14 cellular contexts compared by ENCODE assay signal in the genomic region with DNA sequence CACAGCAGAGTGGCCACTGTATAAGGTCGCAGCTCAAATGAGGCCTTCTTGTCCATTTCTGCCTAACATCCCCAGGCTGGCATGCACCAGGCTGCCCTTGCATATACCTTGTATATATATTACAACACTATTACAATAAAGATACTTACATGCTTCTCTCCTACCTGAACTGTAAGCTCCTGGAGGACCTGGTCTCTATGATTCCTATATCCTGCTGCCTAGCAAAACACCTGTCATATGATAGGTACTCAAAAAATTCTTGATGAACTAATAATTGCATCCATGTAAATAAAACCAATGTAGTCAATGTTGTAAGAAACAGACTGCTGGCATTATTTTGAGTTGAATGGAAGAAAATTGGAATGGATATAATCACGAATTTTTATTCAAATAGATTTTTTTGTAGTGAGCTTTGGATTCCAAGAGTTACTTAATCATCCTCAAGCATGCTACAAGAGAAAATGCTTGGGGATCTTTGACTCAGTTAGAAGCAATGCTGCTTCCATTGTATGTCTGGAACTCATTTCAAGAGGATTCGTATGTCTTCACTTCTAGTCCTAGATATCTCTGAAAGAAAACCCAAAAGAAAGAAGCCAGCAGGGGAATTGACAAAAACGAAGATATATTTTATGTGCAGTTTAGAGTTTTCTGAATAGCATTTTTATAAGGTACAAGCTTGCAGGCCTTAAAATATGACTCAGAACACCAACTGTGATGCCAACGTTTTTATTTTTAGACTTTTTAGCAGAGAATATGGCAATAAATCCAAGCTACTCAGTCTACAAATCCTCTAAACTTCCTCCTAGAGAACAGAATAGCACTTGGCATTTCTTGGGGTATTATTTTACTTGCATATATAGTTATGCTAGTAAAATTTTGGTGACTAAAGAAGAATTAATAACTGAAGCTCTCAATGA. TPM values are rescaled to one million over a fixed set of nuclear protein-coding genes. Genes with fewer than 3 reads are reported as not detected.
DNase-seq lines count a peak whose midpoint lies in the region; ATAC-seq and TF ChIP-seq lines count a peak whose summit lies in the region.
"Had no signal": no experiment of that assay in that cellular context is flagged by ENCODE, and none has a peak within 500 bp of the region (broad histone marks: within the 10 kb centered on the region; RNA-seq: fewer than 3 reads in every experiment).

No MANE protein-coding gene starts in this region.

- no peak for TF ChIP-seq CTCF in choroid plexus epithelial cell (conservative IDR thresholded peaks at IDR 0.05; ENCODE audit: low read depth, low read length)
- TF ChIP-seq CTCF in osteoblast (IDR thresholded peaks at IDR 0.05; ENCODE audit: extremely low read depth, low read depth, low read length) = no peak

- peak overlapping the region; percentile 59 for H3K4me2 ChIP-seq in osteoblast (ENCODE audit: insufficient read depth, low read length)

- no peaks in the 10 kb centered on the region for H4K20me1 ChIP-seq in osteoblast (ENCODE audit: insufficient read depth, low read length)

- H3K27me3 ChIP-seq in osteoblast (ENCODE audit: insufficient read depth, low read length) (no peaks in the 10 kb centered on the region), SJCRH30 (no peaks in the 10 kb centered on the region)

- H2AFZ ChIP-seq in osteoblast (ENCODE audit: low read length) = no peak overlapping the region

- H3K4me3 ChIP-seq in choroid plexus epithelial cell (ENCODE audit: low read depth, low read length) = no peak overlapping the region
- H3K4me3 ChIP-seq in osteoblast (ENCODE audit: insufficient read depth, low read length) = peak overlapping the region; percentile 11
- H3K4me3 ChIP-seq in SJCRH30 = no peak overlapping the region

- no peaks in the 10 kb centered on the region for H3K9me3 ChIP-seq in osteoblast (ENCODE audit: low read depth, low read length)
- H3K9me3 ChIP-seq in SJCRH30 (replicated peaks) = no peaks in the 10 kb centered on the region; the same call in 1 of the 2 replicates

- no peaks in the 10 kb centered on the region for H3K36me3 ChIP-seq in osteoblast (ENCODE audit: insufficient read depth, low read length)
- H3K36me3 ChIP-seq in SJCRH30 = no peaks in the 10 kb centered on the region

- peaks cover 86% of the 10 kb centered on the region for H3K79me2 ChIP-seq in osteoblast (ENCODE audit: insufficient read depth, low read length)

- DNase-seq in AG20443 (ENCODE audit: low spot score) (peak; percentile 70), LHCN-M2 (ENCODE audit: low read depth) (peak; percentile 72), choroid plexus epithelial cell (ENCODE audit: low read depth) (peak; percentile 65), osteoblast (ENCODE audit: insufficient read length, low spot score, missing footprints) (peak; percentile 58), NCI-H2029 treated with DMSO at 0.1 percent for 48 hours (lab: John Stamatoyannopoulos, UW) (no peak), SJCRH30 (no peak), T-helper 9 cell (no peak)
- DNase-seq: activated B cell treated with CpG ODN at 0.5 μM for 24 hours; activated CD8-positive, alpha-beta memory T cell treated with anti-CD3 and anti-CD28 coated beads, Interleukin-2, amount 50 U/mL, for 48 hours; kidney; NCI-H1436 treated with DMSO at 0.1 percent for 48 hours; NCI-H774; stimulated activated naive CD8-positive, alpha-beta T cell treated with anti-CD3 and anti-CD28 coated beads, Interleukin-15, amount 100 ng/mL, for 72 hours had no signal

- H3K4me1 ChIP-seq in osteoblast (ENCODE audit: insufficient read depth, low read length) (peaks cover 43% of the 10 kb centered on the region), SJCRH30 (no peaks in the 10 kb centered on the region)

- no peak for ATAC-seq in GM18498 (IDR thresholded peaks at IDR 0.05; ENCODE audit: unreplicated experiment)
- ATAC-seq: stimulated activated naive CD8-positive, alpha-beta T cell treated with anti-CD3 and anti-CD28 coated beads, Interleukin-15, amount 100 ng/mL, for 72 hours had no signal

- H3K27ac ChIP-seq in osteoblast (ENCODE audit: low read depth, low read length) = peak overlapping the region; percentile 54
- no peak overlapping the region for H3K27ac ChIP-seq in SJCRH30

RNA-seq across cellular contexts. Expression of a gene that starts 53.1 kb away (rescaled TPM):
- total RNA-seq in LHCN-M2 (2014; rRNA removed) (41.2 and 48.7 TPM in 2 replicates), osteoblast (30.8 and 37.7 TPM in 2 replicates)
- 12.6 TPM for polyA plus RNA-seq in LHCN-M2 (2012)
- 26.1 and 32.8 TPM in 2 replicates for total RNA-seq in SJCRH30 (2014; rRNA removed; shearing (Covaris generic))

Comparison
In these comparisons a context has a peak if more than half of its experiments do, and no peak if none do; other contexts are left out.
1. DNase-seq: peak in AG20443 (single experiment), LHCN-M2 (single experiment), choroid plexus epithelial cell (single experiment) and osteoblast (single experiment); none in NCI-H2029 treated with DMSO at 0.1 percent for 48 hours (single experiment), SJCRH30 (0 of 2) and T-helper 9 cell (single experiment).